Comparison of ENCODE assay signal across 12 cellular contexts in genomic region chr6:150898390-150899170, GRCh38. TPM values are rescaled to one million over a fixed set of nuclear protein-coding genes. Genes with fewer than 3 reads are reported as not detected.
DNase-seq lines count a peak whose midpoint lies in the region; ATAC-seq and TF ChIP-seq lines count a peak whose summit lies in the region.
"Had no signal": no experiment of that assay in that cellular context is flagged by ENCODE, and none has a peak within 500 bp of the region (broad histone marks: within the 10 kb centered on the region; RNA-seq: fewer than 3 reads in every experiment).

No MANE protein-coding gene starts in this region.

- peak overlapping the region; percentile 61 for H3K27ac ChIP-seq in osteoblast (ENCODE audit: low read depth, low read length)
- H3K27ac ChIP-seq: breast epithelium, esophagus muscularis mucosa had no signal

- no peaks in the 10 kb centered on the region for H3K9me3 ChIP-seq in osteoblast (ENCODE audit: low read depth, low read length)
- H3K9me3 ChIP-seq: breast epithelium, esophagus muscularis mucosa, spleen had no signal

- no peaks in the 10 kb centered on the region for H3K27me3 ChIP-seq in osteoblast (ENCODE audit: insufficient read depth, low read length)
- H3K27me3 ChIP-seq: breast epithelium, esophagus muscularis mucosa, spleen had no signal

- H4K20me1 ChIP-seq in osteoblast (ENCODE audit: insufficient read depth, low read length), result no peaks in the 10 kb centered on the region

- peak; percentile 41 for DNase-seq in GM13976 (ENCODE audit: low spot score)
- DNase-seq in astrocyte of the spinal cord (ENCODE audit: low read depth, low spot score), result peak; percentile 52
- DNase-seq in osteoblast (ENCODE audit: insufficient read length, low spot score, missing footprints), result no peak
- no peak for DNase-seq in 8988T
- DNase-seq in D341Med (ENCODE audit: low spot score), result no peak
- DNase-seq: activated T-cell treated with anti-CD3 and anti-CD28 coated beads, Interleukin-2, amount 50 U/mL, for 24 hours; spleen had no signal

- no peak overlapping the region for H3K4me2 ChIP-seq in osteoblast (ENCODE audit: insufficient read depth, low read length)

- peaks cover 7% of the 10 kb centered on the region for H3K79me2 ChIP-seq in osteoblast (ENCODE audit: insufficient read depth, low read length)

- TF ChIP-seq POLR2A in GM18505 (IDR thresholded peaks at IDR 0.05; ENCODE audit: borderline replicate concordance, extremely low read depth, insufficient read depth, insufficient read length), result no peak

- peak; percentile 62 for ATAC-seq in HG02870 (IDR thresholded peaks at IDR 0.05; ENCODE audit: unreplicated experiment)
- ATAC-seq in GM18505 (IDR thresholded peaks at IDR 0.05; ENCODE audit: unreplicated experiment), result no peak
- ATAC-seq in GM19035 (IDR thresholded peaks at IDR 0.05; ENCODE audit: unreplicated experiment), result no peak

- H3K4me1 ChIP-seq in osteoblast (ENCODE audit: insufficient read depth, low read length), result peaks cover 40% of the 10 kb centered on the region

- H3K36me3 ChIP-seq in osteoblast (ENCODE audit: insufficient read depth, low read length), result peaks cover 24% of the 10 kb centered on the region
- H3K36me3 ChIP-seq: breast epithelium had no signal

- TF ChIP-seq CTCF in GM13976 (IDR thresholded peaks at IDR 0.05; ENCODE audit: borderline replicate concordance, control extremely low read depth, extremely low read depth, insufficient read depth, missing control alignments) (no peak), astrocyte of the spinal cord (IDR thresholded peaks at IDR 0.05; ENCODE audit: low read depth, low read length) (no peak), osteoblast (IDR thresholded peaks at IDR 0.05; ENCODE audit: extremely low read depth, low read depth, low read length) (no peak)

- in situ Hi-C loops in GM13976 (cut with MboI; ENCODE audit: low sequenced_read_pairs, unreplicated experiment) (loop anchor here (10.0 kb wide), 1 partner anchor 436 kb away; no protein-coding TSS in a partner anchor), astrocyte of the spinal cord (cut with HindIII; ENCODE audit: low sequenced_read_pairs) (no loop called here)

- no peak overlapping the region for H2AFZ ChIP-seq in osteoblast (ENCODE audit: low read length)

- no peak overlapping the region for H3K4me3 ChIP-seq in astrocyte of the spinal cord (ENCODE audit: low read depth, low read length)
- H3K4me3 ChIP-seq in osteoblast (ENCODE audit: insufficient read depth, low read length), result no peak overlapping the region
- H3K4me3 ChIP-seq: breast epithelium, esophagus muscularis mucosa had no signal

RNA-seq across cellular contexts. Expression of gene MTHFD1L, which starts 33.1 kb away (rescaled TPM):
- total RNA-seq in osteoblast, result 56.8 and 58.0 TPM in 2 replicates

Comparison
In these comparisons a context has a peak if more than half of its experiments do, and no peak if none do; other contexts are left out.
1. DNase-seq: peak in GM13976 (single experiment) and astrocyte of the spinal cord (single experiment); none in osteoblast (single experiment), 8988T (single experiment) and D341Med (single experiment).